31 cellular contexts compared by ENCODE assay signal in genomic region chr1:54365847-54366246, GRCh38. TPM values are rescaled to one million over a fixed set of nuclear protein-coding genes. Genes with fewer than 3 reads are reported as not detected.
DNase-seq lines count a peak whose midpoint lies in the region; ATAC-seq and TF ChIP-seq lines count a peak whose summit lies in the region.
"Had no signal": no experiment of that assay in that cellular context is flagged by ENCODE, and none has a peak within 500 bp of the region (broad histone marks: within the 10 kb centered on the region; RNA-seq: fewer than 3 reads in every experiment).

No MANE protein-coding gene starts in this region.

- no peak for DNase-seq in CD8-positive, alpha-beta T cell
- DNase-seq in WTC11 (ENCODE audit: low spot score) (no peak), glutamatergic neuron (no peak), G401 (ENCODE audit: low spot score) (no peak), GM19240 (ENCODE audit: insufficient read length, low spot score) (no peak), adrenal gland (no peak)
- DNase-seq in natural killer cell treated with Interleukin-12 subunit alpha and Interleukin-12 subunit beta and Interleukin-15 and Interleukin-18, amount 100 ng/mL, for 72 hours (ENCODE audit: low spot score): no peak
- DNase-seq: activated CD4-positive, alpha-beta T cell treated with anti-CD3 and anti-CD28 coated beads, Interleukin-2, amount 50 U/mL, for 4 hours; activated CD8-positive, alpha-beta memory T cell treated with anti-CD3 and anti-CD28 coated beads, Interleukin-2, amount 50 U/mL, for 48 hours; activated gamma-delta T cell; anterior cingulate cortex; cerebellar nuclear complex; DMS153; effector CD4-positive, alpha-beta T cell; esophagus squamous epithelium; KG1; mesendoderm; NCI-H187; NCI-H2227 treated with DMSO at 0.1 percent for 48 hours; NCI-H774; sigmoid colon; SK-N-SH; uterus; WERI-Rb-1 had no signal

- H3K4me1 ChIP-seq in CD8-positive, alpha-beta T cell (ENCODE audit: insufficient read depth, low read length): peaks cover 4% of the 10 kb centered on the region
- peaks cover 0 to 8% of the 10 kb centered on the region in 2 donors for H3K4me1 ChIP-seq in adrenal gland (replicated peaks in 1 of 2)
- H3K4me1 ChIP-seq: HAP-1, uterus had no signal

- H3K9me3 Mint-ChIP-seq in CD8-positive, alpha-beta T cell: no peaks in the 10 kb centered on the region
- H3K9me3 Mint-ChIP-seq in WTC11: no peaks in the 10 kb centered on the region
- H3K9me3 Mint-ChIP-seq in glutamatergic neuron (ENCODE audit: unreplicated experiment): peaks cover 24% of the 10 kb centered on the region
- H3K9me3 Mint-ChIP-seq in natural killer cell treated with Interleukin-12 subunit alpha and Interleukin-12 subunit beta and Interleukin-15 and Interleukin-18, amount 100 ng/mL, for 72 hours: no peaks in the 10 kb centered on the region
- H3K9me3 Mint-ChIP-seq: CD14-positive monocyte; neural crest cell; T-helper 2 cell treated with Interferon-gamma antibody and Interleukin-4, amounts not matched to agents 5 μg/mL and 100 μg/mL, for 36 hours had no signal

- no peaks in the 10 kb centered on the region for H3K27me3 Mint-ChIP-seq in CD8-positive, alpha-beta T cell (ENCODE audit: low read depth)
- H3K27me3 Mint-ChIP-seq in WTC11 (ENCODE audit: low read depth) (no peaks in the 10 kb centered on the region), glutamatergic neuron (ENCODE audit: unreplicated experiment) (peaks cover 24% of the 10 kb centered on the region)
- no peaks in the 10 kb centered on the region for H3K27me3 Mint-ChIP-seq in natural killer cell treated with Interleukin-12 subunit alpha and Interleukin-12 subunit beta and Interleukin-15 and Interleukin-18, amount 100 ng/mL, for 72 hours

- CTCF ChIA-PET in CD8-positive, alpha-beta T cell (lab: Charles Lee): interaction anchor here (1.8 kb wide), 1 partner anchor 124 kb away, joined by 4 read pairs; no protein-coding TSS in a partner anchor
- CTCF ChIA-PET in WTC11 (lab: Charles Lee): interaction anchor here (0.5 to 2.3 kb wide), 4 partner anchors 20 to 182 kb away, joined by 3 to 8 read pairs (median 3); partner anchors contain the start of gene ACOT11

- H3K27ac ChIP-seq in CD8-positive, alpha-beta T cell (ENCODE audit: low read depth, low read length): no peak overlapping the region
- no peak overlapping the region for H3K27ac ChIP-seq in adrenal gland
- H3K27ac ChIP-seq: esophagus squamous epithelium, gastroesophageal sphincter, RWPE1, sigmoid colon, uterus, WERI-Rb-1 had no signal

- peak overlapping the region; percentile 41 for H3K27ac Mint-ChIP-seq in CD8-positive, alpha-beta T cell
- peak overlapping the region; percentile 82 for H3K27ac Mint-ChIP-seq in WTC11
- H3K27ac Mint-ChIP-seq in glutamatergic neuron (ENCODE audit: unreplicated experiment): peak overlapping the region; percentile 86
- H3K27ac Mint-ChIP-seq in natural killer cell treated with Interleukin-12 subunit alpha and Interleukin-12 subunit beta and Interleukin-15 and Interleukin-18, amount 100 ng/mL, for 72 hours: peak overlapping the region; percentile 27 to 50
- H3K27ac Mint-ChIP-seq: CD14-positive monocyte; T-helper 2 cell treated with Interferon-gamma antibody and Interleukin-4, amounts not matched to agents 5 μg/mL and 100 μg/mL, for 36 hours had no signal

- TF ChIP-seq POLR2A in adrenal gland (IDR thresholded peaks at IDR 0.05): no peak

- no peaks in the 10 kb centered on the region for H3K27me3 ChIP-seq in CD8-positive, alpha-beta T cell (ENCODE audit: insufficient read depth, low read length)
- no peaks in the 10 kb centered on the region for H3K27me3 ChIP-seq in adrenal gland
- H3K27me3 ChIP-seq: esophagus squamous epithelium, gastroesophageal sphincter, sigmoid colon, uterus had no signal

- POLR2A ChIA-PET in CD8-positive, alpha-beta T cell (lab: Charles Lee): no interaction called here
- POLR2A ChIA-PET in WTC11 (lab: Charles Lee): interaction anchor here (1.0 kb wide), 1 partner anchor 33 kb away, joined by 3 read pairs; no protein-coding TSS in a partner anchor

- peaks cover 64% of the 10 kb centered on the region for H3K4me1 Mint-ChIP-seq in CD8-positive, alpha-beta T cell (ENCODE audit: low read depth)
- peaks cover 88% of the 10 kb centered on the region for H3K4me1 Mint-ChIP-seq in WTC11
- H3K4me1 Mint-ChIP-seq in glutamatergic neuron (ENCODE audit: low read depth, unreplicated experiment): peaks cover 86% of the 10 kb centered on the region
- peaks cover 60 to 70% of the 10 kb centered on the region in 2 donors for H3K4me1 Mint-ChIP-seq in natural killer cell treated with Interleukin-12 subunit alpha and Interleukin-12 subunit beta and Interleukin-15 and Interleukin-18, amount 100 ng/mL, for 72 hours (ENCODE audit: low read depth in 2 of 2)
- H3K4me1 Mint-ChIP-seq: CD14-positive monocyte had no signal

- intact Hi-C loops in CD8-positive, alpha-beta T cell (cut with DNase I, micrococcal nuclease): no loop called here
- intact Hi-C loops in adrenal gland (cut with DNase I): no loop called here

- no peak overlapping the region for H3K4me3 ChIP-seq in CD8-positive, alpha-beta T cell (ENCODE audit: low read depth, low read length)
- no peak overlapping the region for H3K4me3 ChIP-seq in adrenal gland
- H3K4me3 ChIP-seq: esophagus squamous epithelium, gastroesophageal sphincter, HAP-1, sigmoid colon, uterus had no signal

- in situ Hi-C loops in G401 (cut with HindIII; ENCODE audit: low sequenced_read_pairs): no loop called here

- TF ChIP-seq CTCF in CD8-positive, alpha-beta T cell (IDR thresholded peaks at IDR 0.05): no peak
- TF ChIP-seq CTCF in WTC11 (IDR thresholded peaks at IDR 0.05) (no peak), glutamatergic neuron (IDR thresholded peaks at IDR 0.05; ENCODE audit: partially characterized antibody, unreplicated experiment) (no peak), adrenal gland (IDR thresholded peaks at IDR 0.05) (no peak)

- 77 to 83% (median 81%) methylated on average over 3 of the region's 3 CpGs for WGBS in adrenal gland, 4 donors

- H3K36me3 Mint-ChIP-seq in CD8-positive, alpha-beta T cell: peaks cover 38% of the 10 kb centered on the region
- H3K36me3 Mint-ChIP-seq in WTC11 (peaks cover 17% of the 10 kb centered on the region), glutamatergic neuron (ENCODE audit: unreplicated experiment) (peaks cover 5% of the 10 kb centered on the region)
- no peaks in the 10 kb centered on the region for H3K36me3 Mint-ChIP-seq in natural killer cell treated with Interleukin-12 subunit alpha and Interleukin-12 subunit beta and Interleukin-15 and Interleukin-18, amount 100 ng/mL, for 72 hours

- H3K9me3 ChIP-seq in CD8-positive, alpha-beta T cell (ENCODE audit: low read length): no peaks in the 10 kb centered on the region
- no peaks in the 10 kb centered on the region for H3K9me3 ChIP-seq in adrenal gland (replicated peaks in 1 of 3)
- H3K9me3 ChIP-seq: esophagus squamous epithelium, gastroesophageal sphincter, HAP-1, sigmoid colon, SK-N-SH, uterus had no signal

- H3K36me3 ChIP-seq in CD8-positive, alpha-beta T cell (ENCODE audit: insufficient read depth, low read length): no peaks in the 10 kb centered on the region
- H3K36me3 ChIP-seq in adrenal gland (replicated peaks in 1 of 2): no peaks in the 10 kb centered on the region
- H3K36me3 ChIP-seq: sigmoid colon, uterus had no signal

- H3K4me3 Mint-ChIP-seq in CD8-positive, alpha-beta T cell: no peak overlapping the region
- H3K4me3 Mint-ChIP-seq in WTC11: no peak overlapping the region
- H3K4me3 Mint-ChIP-seq in glutamatergic neuron (ENCODE audit: unreplicated experiment): peak overlapping the region; percentile 66
- no peak overlapping the region for H3K4me3 Mint-ChIP-seq in natural killer cell treated with Interleukin-12 subunit alpha and Interleukin-12 subunit beta and Interleukin-15 and Interleukin-18, amount 100 ng/mL, for 72 hours
- H3K4me3 Mint-ChIP-seq: CD14-positive monocyte; neural crest cell; T-helper 2 cell treated with Interferon-gamma antibody and Interleukin-4, amounts not matched to agents 5 μg/mL and 100 μg/mL, for 36 hours had no signal

- no peak for ATAC-seq in CD8-positive, alpha-beta T cell
- ATAC-seq in WTC11 (no peak), HG03175 (IDR thresholded peaks at IDR 0.05; ENCODE audit: unreplicated experiment) (no peak)
- ATAC-seq in natural killer cell treated with Interleukin-12 subunit alpha and Interleukin-12 subunit beta and Interleukin-15 and Interleukin-18, amount 100 ng/mL, for 72 hours: no peak
- ATAC-seq: gastroesophageal sphincter had no signal

TF ChIP-seq in WTC11, 78 proteins besides CTCF, POLR2A, EP300 and RAD21 (continues in another document):
- no peak for TF ChIP-seq SOX15 (CRISPR knock-in tag; IDR thresholded peaks at IDR 0.05)
- no peak for TF ChIP-seq ZBTB21 (CRISPR knock-in tag; IDR thresholded peaks at IDR 0.05; ENCODE audit: borderline replicate concordance)
- TF ChIP-seq ATF2 (CRISPR knock-in tag; IDR thresholded peaks at IDR 0.05; ENCODE audit: borderline replicate concordance, low read depth): no peak
- TF ChIP-seq ZNF416 (CRISPR knock-in tag; IDR thresholded peaks at IDR 0.05): no peak
- TF ChIP-seq SMAD3 (CRISPR knock-in tag; IDR thresholded peaks at IDR 0.05; ENCODE audit: borderline replicate concordance): no peak
- no peak for TF ChIP-seq JAZF1 (CRISPR knock-in tag; IDR thresholded peaks at IDR 0.05)
- no peak for TF ChIP-seq GRHL2 (CRISPR knock-in tag; IDR thresholded peaks at IDR 0.05; ENCODE audit: insufficient replicate concordance, severe bottlenecking)
- TF ChIP-seq ZNF396 (CRISPR knock-in tag; IDR thresholded peaks at IDR 0.05; ENCODE audit: borderline replicate concordance): no peak
- TF ChIP-seq MXD4 (CRISPR knock-in tag; IDR thresholded peaks at IDR 0.05; ENCODE audit: borderline replicate concordance): no peak
- TF ChIP-seq NR1H2 (CRISPR knock-in tag; IDR thresholded peaks at IDR 0.05): no peak
- TF ChIP-seq CBFB (CRISPR knock-in tag; IDR thresholded peaks at IDR 0.05; ENCODE audit: low read depth): no peak

RNA-seq across cellular contexts. Expression of gene SSBP3, which starts 40.3 kb away (rescaled TPM):
- total RNA-seq in CD8-positive, alpha-beta T cell: 10 to 100 TPM; 41.5 to 47.7 TPM
- total RNA-seq in WTC11 (2021): 98.8 to 115 TPM (median 105 TPM) in 3 replicates
- 608 TPM for total RNA-seq in glutamatergic neuron (ENCODE audit: unreplicated experiment)
- total RNA-seq in natural killer cell treated with Interleukin-12 subunit alpha and Interleukin-12 subunit beta and Interleukin-15 and Interleukin-18, amount 100 ng/mL, for 72 hours: 10 to 100 TPM; 59.0 to 92.1 TPM
- 64.0 and 71.2 TPM in 2 replicates for total RNA-seq in G401 (2014; rRNA removed; shearing (Covaris generic))
- total RNA-seq in adrenal gland: 10 to 100 TPM; 17.9 to 91.5 (median 55.4) TPM
- 100 to 1,000 TPM in 1 of 3 donors, 10 to 100 TPM in 2; 70.8 to 150 (median 86.5) TPM for polyA plus RNA-seq in adrenal gland
